In genomic region chr12:47224563-47225133, GRCh38 we compare ENCODE assay signal across 13 cellular contexts.
DNase-seq lines count a peak whose midpoint lies in the region; ATAC-seq and TF ChIP-seq lines count a peak whose summit lies in the region.
"Had no signal": no experiment of that assay in that cellular context is flagged by ENCODE, and none has a peak within 500 bp of the region (broad histone marks: within the 10 kb centered on the region; RNA-seq: fewer than 3 reads in every experiment).

No MANE protein-coding gene starts in this region.

- DNase-seq in DMS 273 (lab: John Stamatoyannopoulos, UW; ENCODE audit: unreplicated experiment) (peak; percentile 55), DMS 273 treated with DMSO at 0.1 percent for 48 hours (lab: John Stamatoyannopoulos, UW) (no peak), upper lobe of left lung (no peak), type B pancreatic cell (ENCODE audit: extremely low spot score, unreplicated experiment) (no peak)
- DNase-seq in activated naive CD8-positive, alpha-beta T cell treated with anti-CD3 and anti-CD28 coated beads, Interleukin-2, amount 10 ng/mL, durations not matched to agents 7 days and 5 days: no peak
- no peak for DNase-seq in naive thymus-derived CD4-positive, alpha-beta T cell
- DNase-seq: 8988T, KBM-7, NCI-H1417, NCI-H524 had no signal

- no peak for TF ChIP-seq POLR2A in upper lobe of left lung (IDR thresholded peaks at IDR 0.05)

- no peak for TF ChIP-seq EP300 in upper lobe of left lung (IDR thresholded peaks at IDR 0.05)

- H3K36me3 Mint-ChIP-seq in activated naive CD8-positive, alpha-beta T cell treated with anti-CD3 and anti-CD28 coated beads, Interleukin-2, amount 10 ng/mL, durations not matched to agents 7 days and 5 days: peaks cover 65% of the 10 kb centered on the region
- peaks cover 14 to 77% (median 55%) of the 10 kb centered on the region in 5 donors for H3K36me3 Mint-ChIP-seq in naive thymus-derived CD4-positive, alpha-beta T cell
- H3K36me3 Mint-ChIP-seq in type B pancreatic cell: no peaks in the 10 kb centered on the region

- peak overlapping the region; percentile 77 for H3K9ac ChIP-seq in HUES6 (ENCODE audit: low read length)

- no peaks in the 10 kb centered on the region for H3K27me3 Mint-ChIP-seq in activated naive CD8-positive, alpha-beta T cell treated with anti-CD3 and anti-CD28 coated beads, Interleukin-2, amount 10 ng/mL, durations not matched to agents 7 days and 5 days
- H3K27me3 Mint-ChIP-seq in naive thymus-derived CD4-positive, alpha-beta T cell: no peaks in the 10 kb centered on the region
- no peaks in the 10 kb centered on the region for H3K27me3 Mint-ChIP-seq in type B pancreatic cell

- 90 to 93% methylated on average over 17 of the region's 17 CpGs for WGBS in upper lobe of left lung, 2 donors

- H3K9me3 Mint-ChIP-seq in activated naive CD8-positive, alpha-beta T cell treated with anti-CD3 and anti-CD28 coated beads, Interleukin-2, amount 10 ng/mL, durations not matched to agents 7 days and 5 days: no peaks in the 10 kb centered on the region
- peaks cover 0 to 1% (median 0%) of the 10 kb centered on the region in 11 donors for H3K9me3 Mint-ChIP-seq in naive thymus-derived CD4-positive, alpha-beta T cell
- H3K9me3 Mint-ChIP-seq in type B pancreatic cell: no peaks in the 10 kb centered on the region

- H3K4me1 ChIP-seq in HUES6 (ENCODE audit: control insufficient read depth, insufficient read depth, low read length): peaks cover 60% of the 10 kb centered on the region
- H3K4me1 ChIP-seq in naive thymus-derived CD4-positive, alpha-beta T cell (ENCODE audit: control insufficient read depth in 2 of 2, insufficient read depth in 2 of 2, low read length in 2 of 2): peaks cover 51 to 54% of the 10 kb centered on the region in 2 donors
- H3K4me1 ChIP-seq in upper lobe of left lung: peaks cover 14 to 19% (median 16%) of the 10 kb centered on the region in 4 donors

- H3K4me3 Mint-ChIP-seq in activated naive CD8-positive, alpha-beta T cell treated with anti-CD3 and anti-CD28 coated beads, Interleukin-2, amount 10 ng/mL, durations not matched to agents 7 days and 5 days: peak overlapping the region; percentile 82
- H3K4me3 Mint-ChIP-seq in naive thymus-derived CD4-positive, alpha-beta T cell: peak overlapping the region; percentile 33 to 93 (median 72)
- no peak overlapping the region for H3K4me3 Mint-ChIP-seq in type B pancreatic cell

- POLR2A ChIA-PET in activated naive CD8-positive, alpha-beta T cell treated with anti-CD3 and anti-CD28 coated beads, Interleukin-2, amount 10 ng/mL, durations not matched to agents 7 days and 5 days (lab: Charles Lee): interaction anchor here (1.4 to 9.8 kb wide), 2 partner anchors 10 to 17 kb away, joined by 6 to 130 read pairs; no protein-coding TSS in a partner anchor
- POLR2A ChIA-PET in naive thymus-derived CD4-positive, alpha-beta T cell (lab: Charles Lee): interaction anchor here (1.2 to 1.6 kb wide), 2 partner anchors 9 to 15 kb away, joined by 3 to 6 read pairs; no protein-coding TSS in a partner anchor

- ATAC-seq in activated naive CD8-positive, alpha-beta T cell treated with anti-CD3 and anti-CD28 coated beads, Interleukin-2, amount 10 ng/mL, durations not matched to agents 7 days and 5 days (ENCODE audit: low read depth): no peak
- no peak for ATAC-seq in naive thymus-derived CD4-positive, alpha-beta T cell
- ATAC-seq in upper lobe of left lung (ENCODE audit: low FRiP score in 2 of 2) (no peak), HG03159 (IDR thresholded peaks at IDR 0.05; ENCODE audit: unreplicated experiment) (no peak)

- H3K27ac Mint-ChIP-seq in activated naive CD8-positive, alpha-beta T cell treated with anti-CD3 and anti-CD28 coated beads, Interleukin-2, amount 10 ng/mL, durations not matched to agents 7 days and 5 days: peak overlapping the region; percentile 88
- peak overlapping the region; percentile 14 to 99 (median 89) for H3K27ac Mint-ChIP-seq in naive thymus-derived CD4-positive, alpha-beta T cell
- no peak overlapping the region for H3K27ac Mint-ChIP-seq in type B pancreatic cell

- H3K36me3 ChIP-seq in HUES6 (ENCODE audit: control insufficient read depth, insufficient read depth, low read length) (no peaks in the 10 kb centered on the region; the same call in 1 of the 2 replicates), upper lobe of left lung (peaks cover 0 to 5% (median 0%) of the 10 kb centered on the region in 4 donors)
- peaks cover 3 to 37% (median 4%) of the 10 kb centered on the region in 3 experiments for H3K36me3 ChIP-seq in naive thymus-derived CD4-positive, alpha-beta T cell (ENCODE audit: control insufficient read depth in 2 of 3, insufficient read depth in 3 of 3, low read length in 3 of 3)
- H3K36me3 ChIP-seq: right atrium auricular region had no signal

- no peaks in the 10 kb centered on the region for H3K27me3 ChIP-seq in HUES6 (ENCODE audit: control insufficient read depth, insufficient read depth, low read length)
- H3K27me3 ChIP-seq in naive thymus-derived CD4-positive, alpha-beta T cell (ENCODE audit: control insufficient read depth in 2 of 2, insufficient read depth in 2 of 2, low read length in 2 of 2): no peaks in the 10 kb centered on the region
- H3K27me3 ChIP-seq in upper lobe of left lung: no peaks in the 10 kb centered on the region
- H3K27me3 ChIP-seq: right atrium auricular region had no signal

- intact Hi-C loops in naive thymus-derived CD4-positive, alpha-beta T cell (cut with micrococcal nuclease): loop anchor here in 1 of 2 donors (1.0 kb wide), 1 partner anchor 14 kb away; no protein-coding TSS in a partner anchor

- no peak for TF ChIP-seq CTCF in upper lobe of left lung (IDR thresholded peaks at IDR 0.05)
- no peak for TF ChIP-seq CTCF in type B pancreatic cell (conservative IDR thresholded peaks at IDR 0.05)

- CTCF ChIA-PET in naive thymus-derived CD4-positive, alpha-beta T cell (lab: Charles Lee): no interaction called here

- peak overlapping the region; percentile 48; the same call in 1 of the 2 replicates for H3K4me3 ChIP-seq in HUES6 (ENCODE audit: low read depth, low read length)
- no peak overlapping the region for H3K4me3 ChIP-seq in naive thymus-derived CD4-positive, alpha-beta T cell (ENCODE audit: low read length)
- no peak overlapping the region for H3K4me3 ChIP-seq in upper lobe of left lung
- H3K4me3 ChIP-seq: right atrium auricular region had no signal

- H3K27ac ChIP-seq in HUES6 (ENCODE audit: low read depth, low read length): peak overlapping the region; percentile 91
- peak overlapping the region; percentile 66 for H3K27ac ChIP-seq in naive thymus-derived CD4-positive, alpha-beta T cell (ENCODE audit: low read depth, low read length)
- no peak overlapping the region for H3K27ac ChIP-seq in upper lobe of left lung
- H3K27ac ChIP-seq: right atrium auricular region had no signal

- H3K9me3 ChIP-seq in HUES6 (ENCODE audit: control insufficient read depth, insufficient read depth, low read depth, low read length) (no peaks in the 10 kb centered on the region), upper lobe of left lung (no peaks in the 10 kb centered on the region)
- H3K9me3 ChIP-seq in naive thymus-derived CD4-positive, alpha-beta T cell (ENCODE audit: control insufficient read depth in 2 of 3, low read length in 3 of 3): no peaks in the 10 kb centered on the region
- H3K9me3 ChIP-seq: right atrium auricular region had no signal

- H3K4me1 Mint-ChIP-seq in activated naive CD8-positive, alpha-beta T cell treated with anti-CD3 and anti-CD28 coated beads, Interleukin-2, amount 10 ng/mL, durations not matched to agents 7 days and 5 days: peaks cover 69% of the 10 kb centered on the region
- peaks cover 54 to 89% (median 75%) of the 10 kb centered on the region in 7 donors for H3K4me1 Mint-ChIP-seq in naive thymus-derived CD4-positive, alpha-beta T cell
- H3K4me1 Mint-ChIP-seq in type B pancreatic cell (ENCODE audit: unreplicated experiment): peaks cover 13% of the 10 kb centered on the region

Comparison
In these comparisons a context has a peak if more than half of its experiments do, and no peak if none do; other contexts are left out.
1. H3K27ac ChIP-seq: peak in HUES6 (single experiment) and naive thymus-derived CD4-positive, alpha-beta T cell (single experiment); none in upper lobe of left lung (0 of 4).